In the genomic region with DNA sequence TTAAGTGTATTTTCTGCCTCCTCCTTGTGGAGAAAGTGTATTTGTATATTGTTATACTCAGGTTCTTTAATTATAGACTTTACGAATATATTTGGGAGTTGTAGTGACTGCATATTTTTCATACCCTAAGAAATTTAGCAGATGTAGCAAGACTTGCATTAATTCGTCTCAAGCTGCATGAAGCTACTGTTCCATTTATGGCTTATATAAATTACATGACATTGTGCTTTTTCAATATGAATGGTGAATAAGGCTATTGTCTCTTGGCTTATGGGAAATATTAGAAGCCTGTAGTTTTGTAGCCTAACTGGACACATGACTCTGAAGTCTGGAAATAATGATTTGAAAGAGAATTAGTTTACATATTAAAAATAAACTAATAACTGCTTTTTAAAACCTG, we compare ENCODE assay signal across 33 cellular contexts. TPM values are rescaled to one million over a fixed set of nuclear protein-coding genes. Genes with fewer than 3 reads are reported as not detected.
DNase-seq lines count a peak whose midpoint lies in the region; ATAC-seq and TF ChIP-seq lines count a peak whose summit lies in the region.
"Had no signal": no experiment of that assay in that cellular context is flagged by ENCODE, and none has a peak within 500 bp of the region (broad histone marks: within the 10 kb centered on the region; RNA-seq: fewer than 3 reads in every experiment).

No MANE protein-coding gene starts in this region.

- H3K4me1 ChIP-seq in mucosa of stomach (ENCODE audit: control insufficient read depth, insufficient read depth, low read length), result peaks cover 14% of the 10 kb centered on the region

- H3K9me3 ChIP-seq in mucosa of stomach (ENCODE audit: control insufficient read depth, low read length), result no peaks in the 10 kb centered on the region
- H3K9me3 ChIP-seq: thoracic aorta, uterus had no signal

- peak overlapping the region; percentile 69 for H3K9ac ChIP-seq in mucosa of stomach (ENCODE audit: low read length)

- no peaks in the 10 kb centered on the region for H3K27me3 ChIP-seq in mucosa of stomach (ENCODE audit: control insufficient read depth, insufficient read depth, low read length)
- H3K27me3 ChIP-seq: uterus had no signal

- no peak for TF ChIP-seq CTCF in Calu3 (IDR thresholded peaks at IDR 0.05; ENCODE audit: unreplicated experiment)
- no peak for TF ChIP-seq CTCF in endothelial cell (IDR thresholded peaks at IDR 0.05; ENCODE audit: unreplicated experiment)

- no TSS peak for BruUV-seq in Calu3 (replicated peaks; lab: Mats Ljungman, UMichigan)

- H3K4me3 Mint-ChIP-seq in Calu3 (ENCODE audit: low read depth, unreplicated experiment) (peak overlapping the region; percentile 94), endothelial cell (ENCODE audit: unreplicated experiment) (no peak overlapping the region)
- H3K4me3 Mint-ChIP-seq: activated naive CD8-positive, alpha-beta T cell; CD8-positive, alpha-beta memory T cell; memory B cell; stimulated activated naive CD8-positive, alpha-beta T cell treated with anti-CD3 and anti-CD28 coated beads, Interleukin-15, amount 100 ng/mL, for 72 hours had no signal

- H3K36me3 ChIP-seq in mucosa of stomach (ENCODE audit: control insufficient read depth, insufficient read depth, low read length), result no peaks in the 10 kb centered on the region
- H3K36me3 ChIP-seq: heart right ventricle, thoracic aorta, uterus, WERI-Rb-1 had no signal

- CTCF ChIA-PET in Calu3 (lab: Charles Lee), result no interaction called here

- intact Hi-C loops in Calu3 (cut with micrococcal nuclease; ENCODE audit: unreplicated experiment), result loop anchor here (2.0 to 5.0 kb wide), 2 partner anchors 71 to 157 kb away; partner anchors contain the start of genes NMBR and VTA1

- H3K27ac Mint-ChIP-seq in Calu3 (ENCODE audit: unreplicated experiment), result peak overlapping the region; percentile 47
- H3K27ac Mint-ChIP-seq in endothelial cell (ENCODE audit: unreplicated experiment), result no peak overlapping the region
- H3K27ac Mint-ChIP-seq: activated naive CD8-positive, alpha-beta T cell; CD8-positive, alpha-beta memory T cell; memory B cell; stimulated activated naive CD8-positive, alpha-beta T cell treated with anti-CD3 and anti-CD28 coated beads, Interleukin-15, amount 100 ng/mL, for 72 hours had no signal

- H3K4me3 ChIP-seq in mucosa of stomach (ENCODE audit: low read length), result no peak overlapping the region
- H3K4me3 ChIP-seq: GM12878, thoracic aorta, uterus had no signal

- DNase-seq in Calu3 (no peak), SK-MEL-5 (ENCODE audit: low read depth, low spot score) (peak; percentile 89), foreskin melanocyte (peak; percentile 79), endothelial cell (ENCODE audit: low spot score) (no peak), COLO668 (lab: John Stamatoyannopoulos, UW; ENCODE audit: unreplicated experiment) (no peak)
- DNase-seq in activated naive CD4-positive, alpha-beta T cell treated with Interleukin-2 at 50 U/mL for 16 hours, result no peak
- DNase-seq: activated CD4-positive, alpha-beta T cell treated with anti-CD3 and anti-CD28 coated beads for 48 hours; activated T-cell treated with anti-CD3 and anti-CD28 coated beads for 4 hours; CD8-positive, alpha-beta memory T cell; effector CD4-positive, alpha-beta T cell; erythroblast; heart right ventricle; Kasumi-1; left colon; MV-4-11; NCI-H1436; NCI-H2107; NCI-H345; NCI-H69; SIG-M5; stimulated activated CD4-positive, alpha-beta T cell treated with anti-CD3 and anti-CD28 coated beads, Interleukin-12 subunit alpha, Interleukin-12 subunit beta, amount 100 ng/mL, for 4 hours; stimulated activated CD4-positive, alpha-beta T cell treated with anti-CD3 and anti-CD28 coated beads, Interleukin-2, amount 100 ng/mL, for 48 hours; stimulated activated naive CD8-positive, alpha-beta T cell treated with anti-CD3 and anti-CD28 coated beads, Interleukin-15, amount 100 ng/mL, for 72 hours; T1000; uterus; WERI-Rb-1 had no signal

- H3K4me1 Mint-ChIP-seq in Calu3 (ENCODE audit: low read depth, unreplicated experiment) (peaks cover 24% of the 10 kb centered on the region), endothelial cell (ENCODE audit: unreplicated experiment) (peaks cover 3% of the 10 kb centered on the region)

- no peak for ATAC-seq in GM21447 (IDR thresholded peaks at IDR 0.05; ENCODE audit: unreplicated experiment)
- ATAC-seq: GM12878; heart right ventricle; left colon; sciatic nerve; stimulated activated naive CD8-positive, alpha-beta T cell treated with anti-CD3 and anti-CD28 coated beads, Interleukin-15, amount 100 ng/mL, for 72 hours had no signal

- H3K9me3 Mint-ChIP-seq in Calu3 (ENCODE audit: low read depth, unreplicated experiment) (no peaks in the 10 kb centered on the region), endothelial cell (ENCODE audit: unreplicated experiment) (no peaks in the 10 kb centered on the region)
- H3K9me3 Mint-ChIP-seq: CD8-positive, alpha-beta memory T cell; memory B cell; stimulated activated naive CD8-positive, alpha-beta T cell treated with anti-CD3 and anti-CD28 coated beads, Interleukin-15, amount 100 ng/mL, for 72 hours had no signal

- H3K36me3 Mint-ChIP-seq in Calu3 (ENCODE audit: insufficient read depth, unreplicated experiment) (peaks cover 31% of the 10 kb centered on the region), endothelial cell (ENCODE audit: low read depth, unreplicated experiment) (no peaks in the 10 kb centered on the region)
- H3K36me3 Mint-ChIP-seq: activated naive CD8-positive, alpha-beta T cell; CD8-positive, alpha-beta memory T cell; memory B cell had no signal

- no peaks in the 10 kb centered on the region for H3K27me3 Mint-ChIP-seq in Calu3 (ENCODE audit: unreplicated experiment)
- H3K27me3 Mint-ChIP-seq in endothelial cell (ENCODE audit: unreplicated experiment), result peaks cover 21% of the 10 kb centered on the region

- in situ Hi-C loops in SK-MEL-5 (cut with HindIII; ENCODE audit: low pct_unique_long_range_greater_than_20kb, low sequenced_read_pairs), result no loop called here

RNA-seq across cellular contexts. Expression of gene ADGRG6, which starts 2.4 kb away (rescaled TPM):
- total RNA-seq in Calu3 (2022) (84.6 and 109 TPM in 2 replicates), endothelial cell (ENCODE audit: unreplicated experiment) (8.8 TPM)
- total RNA-seq in SK-MEL-5 (2014; rRNA removed; shearing (Covaris generic)), result 130 and 134 TPM in 2 replicates
- 59.6 and 99.6 TPM in 2 replicates for polyA plus RNA-seq in SK-MEL-5 (2015; cell fraction: cytosol; rRNA removed)
- polyA plus RNA-seq in SK-MEL-5 (2015; cell fraction: nucleus; rRNA removed), result 115 and 136 TPM in 2 replicates
- polyA plus RNA-seq: CD8-positive, alpha-beta memory T cell had no signal

Comparison
In these comparisons a context has a peak if more than half of its experiments do, and no peak if none do; other contexts are left out.
1. DNase-seq: peak in SK-MEL-5 (single experiment) and foreskin melanocyte (single experiment); none in Calu3 (single experiment), activated naive CD4-positive, alpha-beta T cell treated with Interleukin-2 at 50 U/mL for 16 hours (single experiment), endothelial cell (single experiment) and COLO668 (single experiment).